ENCODE assay signal across 1 cellular context in genomic region chr6:159726918-159727716, GRCh38.
TF ChIP-seq lines count a peak whose summit lies in the region.

Gene WTAP, plus strand, starts transcription at chr6:159727506. Its CDS starts 8,760 bp downstream, at chr6:159736266.

TF ChIP-seq in GM12878, 131 proteins besides CTCF, POLR2A, EP300 and RAD21 (continued from another document):
- TF ChIP-seq PRDM15 (CRISPR knock-in tag; IDR thresholded peaks at IDR 0.05) (peak; percentile 43; the same call in 1 of the 2 replicates), EED (IDR thresholded peaks at IDR 0.05; ENCODE audit: low read depth) (no peak)
